ENCODE assay signal across 1 cellular context in the genomic region with DNA sequence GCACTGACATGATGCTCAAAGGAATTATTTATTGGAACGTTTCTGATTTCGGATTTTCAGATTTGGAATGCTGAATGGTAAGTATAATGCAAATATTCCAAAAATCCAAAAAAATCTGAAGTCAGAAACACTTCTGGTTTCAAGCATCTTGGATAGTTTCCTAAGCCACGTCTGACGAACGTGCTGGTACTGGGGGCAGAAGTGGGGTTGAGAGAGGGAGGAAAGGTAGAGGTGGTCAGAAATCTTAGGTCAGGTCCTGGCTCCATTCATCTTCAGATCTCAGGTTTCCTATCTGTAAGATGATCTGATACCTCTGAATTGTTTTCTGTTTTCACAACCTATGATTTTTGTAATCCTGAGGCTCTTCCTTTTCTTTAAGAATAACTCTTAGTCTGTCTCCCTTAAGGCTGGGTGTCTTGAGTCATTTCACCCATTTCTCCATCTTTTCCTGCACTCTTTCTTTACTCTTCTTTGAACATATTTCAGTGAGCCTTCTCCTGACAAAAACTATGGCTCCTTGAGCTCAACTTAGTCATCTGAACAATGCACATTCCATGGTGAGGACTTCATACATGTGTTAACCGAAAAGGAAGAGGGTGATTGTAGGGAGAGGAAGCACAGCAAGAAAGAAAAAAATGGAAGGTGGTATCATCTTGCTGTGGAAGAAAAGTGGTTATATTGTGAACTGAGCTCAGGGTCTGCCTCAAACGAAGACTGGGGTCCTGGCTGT.
TF ChIP-seq lines count a peak whose summit lies in the region.

No MANE protein-coding gene starts in this region.

TF ChIP-seq in IMR-90, 13 proteins besides CTCF, POLR2A, EP300 and RAD21 (continued from another document):
- TF ChIP-seq, protein P1, sequence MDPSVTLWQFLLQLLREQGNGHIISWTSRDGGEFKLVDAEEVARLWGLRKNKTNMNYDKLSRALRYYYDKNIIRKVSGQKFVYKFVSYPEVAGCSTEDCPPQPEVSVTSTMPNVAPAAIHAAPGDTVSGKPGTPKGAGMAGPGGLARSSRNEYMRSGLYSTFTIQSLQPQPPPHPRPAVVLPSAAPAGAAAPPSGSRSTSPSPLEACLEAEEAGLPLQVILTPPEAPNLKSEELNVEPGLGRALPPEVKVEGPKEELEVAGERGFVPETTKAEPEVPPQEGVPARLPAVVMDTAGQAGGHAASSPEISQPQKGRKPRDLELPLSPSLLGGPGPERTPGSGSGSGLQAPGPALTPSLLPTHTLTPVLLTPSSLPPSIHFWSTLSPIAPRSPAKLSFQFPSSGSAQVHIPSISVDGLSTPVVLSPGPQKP (IDR thresholded peaks at IDR 0.05; ENCODE audit: borderline replicate concordance, low read depth, low read length) = no peak
- TF ChIP-seq RFX5 (IDR thresholded peaks at IDR 0.05; ENCODE audit: low read depth, low read length) = no peak
- TF ChIP-seq, protein P2, sequence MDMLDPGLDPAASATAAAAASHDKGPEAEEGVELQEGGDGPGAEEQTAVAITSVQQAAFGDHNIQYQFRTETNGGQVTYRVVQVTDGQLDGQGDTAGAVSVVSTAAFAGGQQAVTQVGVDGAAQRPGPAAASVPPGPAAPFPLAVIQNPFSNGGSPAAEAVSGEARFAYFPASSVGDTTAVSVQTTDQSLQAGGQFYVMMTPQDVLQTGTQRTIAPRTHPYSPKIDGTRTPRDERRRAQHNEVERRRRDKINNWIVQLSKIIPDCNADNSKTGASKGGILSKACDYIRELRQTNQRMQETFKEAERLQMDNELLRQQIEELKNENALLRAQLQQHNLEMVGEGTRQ (IDR thresholded peaks at IDR 0.05; ENCODE audit: low read depth, low read length) = no peak
- no peak for TF ChIP-seq CEBPB (IDR thresholded peaks at IDR 0.05; ENCODE audit: low read depth, low read length)
- no peak for TF ChIP-seq MAFK (IDR thresholded peaks at IDR 0.05; ENCODE audit: low read depth, low read length)
